Comparison of ENCODE assay signal across 8 cellular contexts in genomic region chr11:75445315-75445953, GRCh38. TPM values are rescaled to one million over a fixed set of nuclear protein-coding genes. Genes with fewer than 3 reads are reported as not detected.
DNase-seq lines count a peak whose midpoint lies in the region; ATAC-seq and TF ChIP-seq lines count a peak whose summit lies in the region.

No MANE protein-coding gene starts in this region.

- no peaks in the 10 kb centered on the region for H3K27me3 Mint-ChIP-seq in central memory CD8-positive, alpha-beta T cell

- no peaks in the 10 kb centered on the region for H3K9me3 Mint-ChIP-seq in central memory CD8-positive, alpha-beta T cell

- peak; percentile 74 to 83 for ATAC-seq in activated CD4-positive, CD25-positive, alpha-beta regulatory T cell treated with anti-CD3 and anti-CD28 coated beads, Interleukin-2, amount 50 U/mL, for 24 hours
- peak; percentile 82 for ATAC-seq in central memory CD8-positive, alpha-beta T cell (replicated peaks; ENCODE audit: extremely low read depth, poor library complexity, severe bottlenecking)
- ATAC-seq in left lobe of liver = peak; percentile 90
- no peak for ATAC-seq in GM21423 (IDR thresholded peaks at IDR 0.05; ENCODE audit: unreplicated experiment)

- H3K4me1 Mint-ChIP-seq in central memory CD8-positive, alpha-beta T cell = peaks cover 5% of the 10 kb centered on the region

- no peak overlapping the region for H3K27ac Mint-ChIP-seq in central memory CD8-positive, alpha-beta T cell (ENCODE audit: low read depth)

- no peak overlapping the region for H3K4me3 ChIP-seq in LNCaP clone FGC (ENCODE audit: low read depth, low read length)

- peak; percentile 99 for TF ChIP-seq CTCF in LNCaP clone FGC (IDR thresholded peaks at IDR 0.05; ENCODE audit: control insufficient read depth, extremely low read depth, insufficient read depth)

- no peak overlapping the region for H3K4me3 Mint-ChIP-seq in central memory CD8-positive, alpha-beta T cell

- H3K36me3 Mint-ChIP-seq in central memory CD8-positive, alpha-beta T cell (ENCODE audit: insufficient read depth) = peaks cover 2% of the 10 kb centered on the region

- DNase-seq in NCI-H524 (lab: John Stamatoyannopoulos, UW) (peak; percentile 33 to 63), NCI-H524 treated with DMSO at 0.1 percent for 48 hours (lab: John Stamatoyannopoulos, UW) (no peak), LNCaP clone FGC (ENCODE audit: low read depth) (no peak), left lobe of liver (ENCODE audit: low spot score) (peak; percentile 69)
- peak; percentile 53 to 64 for DNase-seq in central memory CD8-positive, alpha-beta T cell (ENCODE audit: low spot score in 2 of 2)
- peak; percentile 42 to 53 (median 52) for DNase-seq in stimulated activated CD4-positive, alpha-beta T cell treated with anti-CD3 and anti-CD28 coated beads, TNF-alpha, amount 100 ng/mL, for 4 hours (ENCODE audit: low read depth in 3 of 3)

RNA-seq across cellular contexts. Expression of gene KLHL35, which starts 12.4 kb away (rescaled TPM):
- not detected for total RNA-seq in left lobe of liver

RNA-seq across cellular contexts. Expression of gene RPS3, which starts 46.1 kb away (rescaled TPM):
- 474 TPM for total RNA-seq in left lobe of liver

Comparison
In these comparisons a context has a peak if more than half of its experiments do, and no peak if none do; other contexts are left out.
1. DNase-seq: peak in NCI-H524 (2 of 2), central memory CD8-positive, alpha-beta T cell (2 of 2), left lobe of liver (single experiment) and stimulated activated CD4-positive, alpha-beta T cell treated with anti-CD3 and anti-CD28 coated beads, TNF-alpha, amount 100 ng/mL, for 4 hours (3 of 3); none in NCI-H524 treated with DMSO at 0.1 percent for 48 hours (single experiment) and LNCaP clone FGC (single experiment).